In the genomic region with DNA sequence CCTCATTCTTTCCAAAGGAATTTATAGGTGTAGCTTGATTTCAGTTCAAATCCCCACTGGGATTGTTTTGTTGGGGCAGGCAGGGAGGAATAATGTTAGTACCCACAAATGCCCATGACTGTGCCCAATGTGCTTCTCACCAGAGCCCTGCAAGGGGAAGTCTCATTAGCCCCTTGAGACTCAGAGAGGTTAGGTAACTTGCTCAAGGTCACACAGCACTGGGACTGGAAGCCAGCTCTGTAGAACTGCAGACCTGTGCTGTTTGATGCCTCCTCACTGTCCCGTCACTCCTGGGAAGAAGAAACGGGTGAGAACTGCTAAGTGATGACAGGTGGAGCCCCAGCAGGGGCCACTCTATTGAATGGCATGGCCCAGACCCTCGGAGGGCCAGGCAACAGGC, we compare ENCODE assay signal across 12 cellular contexts. TPM values are rescaled to one million over a fixed set of nuclear protein-coding genes. Genes with fewer than 3 reads are reported as not detected.
A peak's percentile ranks its signal among the peaks of the same experiment; 100 is the strongest.
DNase-seq lines count a peak whose midpoint lies in the region; ATAC-seq and TF ChIP-seq lines count a peak whose summit lies in the region.
"Had no signal": no experiment of that assay in that cellular context is flagged by ENCODE, and none has a peak within 500 bp of the region (broad histone marks: within the 10 kb centered on the region; RNA-seq: fewer than 3 reads in every experiment).

No MANE protein-coding gene starts in this region.

- ATAC-seq in naive thymus-derived CD4-positive, alpha-beta T cell, result peak; percentile 39
- ATAC-seq in upper lobe of left lung (ENCODE audit: low FRiP score in 2 of 2) (peak in 1 of 2 donors; percentile 7), GM21723 (IDR thresholded peaks at IDR 0.05; ENCODE audit: unreplicated experiment) (no peak)

- no peak for DNase-seq in activated T-cell treated with anti-CD3 and anti-CD28 coated beads, Interleukin-2, amount 50 U/mL, for 24 hours
- no peak for DNase-seq in activated T-cell treated with anti-CD3 and anti-CD28 coated beads, Interleukin-2, amount 50 U/mL, for 48 hours
- DNase-seq in colonic mucosa (no peak), upper lobe of left lung (no peak), pons (ENCODE audit: low spot score) (no peak), DMS153 treated with DMSO at 0.1 percent for 48 hours (lab: John Stamatoyannopoulos, UW; ENCODE audit: unreplicated experiment) (no peak)
- DNase-seq in naive thymus-derived CD4-positive, alpha-beta T cell, result no peak
- DNase-seq: activated gamma-delta T cell treated with Interleukin-2 at 50 U/mL for 16 hours; stimulated activated CD4-positive, alpha-beta T cell treated with anti-CD3 and anti-CD28 coated beads, Interleukin-1b, Interleukin-23, amount 100 ng/mL, for 48 hours had no signal

- H3K4me3 Mint-ChIP-seq in activated T-cell treated with anti-CD3 and anti-CD28 coated beads, Interleukin-2, amount 50 U/mL, for 24 hours, result no peak overlapping the region
- no peak overlapping the region for H3K4me3 Mint-ChIP-seq in naive thymus-derived CD4-positive, alpha-beta T cell
- H3K4me3 Mint-ChIP-seq: nephron had no signal

- no peaks in the 10 kb centered on the region for H3K27me3 Mint-ChIP-seq in activated T-cell treated with anti-CD3 and anti-CD28 coated beads, Interleukin-2, amount 50 U/mL, for 24 hours
- H3K27me3 Mint-ChIP-seq in naive thymus-derived CD4-positive, alpha-beta T cell, result no peaks in the 10 kb centered on the region

- H3K9me3 ChIP-seq in colonic mucosa (no peaks in the 10 kb centered on the region), upper lobe of left lung (no peaks in the 10 kb centered on the region)
- no peaks in the 10 kb centered on the region for H3K9me3 ChIP-seq in naive thymus-derived CD4-positive, alpha-beta T cell (ENCODE audit: control insufficient read depth in 2 of 3, low read length in 3 of 3)

- 90 to 100% methylated on average over 2 to 3 of the region's 3 CpGs for WGBS in upper lobe of left lung, 2 donors

- no peak for TF ChIP-seq POLR2A in upper lobe of left lung (IDR thresholded peaks at IDR 0.05)

- H3K4me1 ChIP-seq in colonic mucosa (no peaks in the 10 kb centered on the region), upper lobe of left lung (peaks cover 7 to 18% (median 13%) of the 10 kb centered on the region in 4 donors)
- H3K4me1 ChIP-seq in naive thymus-derived CD4-positive, alpha-beta T cell (ENCODE audit: control insufficient read depth in 2 of 2, insufficient read depth in 2 of 2, low read length in 2 of 2), result no peaks in the 10 kb centered on the region

- no peak overlapping the region for H3K9ac ChIP-seq in colonic mucosa (ENCODE audit: low read depth in 2 of 2, low read length in 2 of 2)

- peaks cover 9% of the 10 kb centered on the region for H3K4me1 Mint-ChIP-seq in activated T-cell treated with anti-CD3 and anti-CD28 coated beads, Interleukin-2, amount 50 U/mL, for 24 hours (ENCODE audit: low read depth)
- H3K4me1 Mint-ChIP-seq in naive thymus-derived CD4-positive, alpha-beta T cell, result peaks cover 0 to 11% (median 5%) of the 10 kb centered on the region in 7 donors
- H3K4me1 Mint-ChIP-seq: nephron had no signal

- TF ChIP-seq CTCF in colonic mucosa (IDR thresholded peaks at IDR 0.05), result no peak
- no peak for TF ChIP-seq CTCF in upper lobe of left lung (IDR thresholded peaks at IDR 0.05)

- no peaks in the 10 kb centered on the region for H3K36me3 ChIP-seq in colonic mucosa
- H3K36me3 ChIP-seq in naive thymus-derived CD4-positive, alpha-beta T cell (ENCODE audit: control insufficient read depth in 2 of 3, insufficient read depth in 3 of 3, low read length in 3 of 3), result peaks cover 0 to 27% (median 0%) of the 10 kb centered on the region in 3 experiments
- H3K36me3 ChIP-seq in upper lobe of left lung, result peaks cover 0 to 32% (median 19%) of the 10 kb centered on the region in 4 donors

- intact Hi-C loops in colonic mucosa (cut with DNase I), result no loop called here
- intact Hi-C loops in naive thymus-derived CD4-positive, alpha-beta T cell (cut with micrococcal nuclease), result no loop called here

- TF ChIP-seq EP300 in upper lobe of left lung (IDR thresholded peaks at IDR 0.05), result no peak

- peak overlapping the region; percentile 80 for H3K27ac Mint-ChIP-seq in activated T-cell treated with anti-CD3 and anti-CD28 coated beads, Interleukin-2, amount 50 U/mL, for 24 hours
- H3K27ac Mint-ChIP-seq in naive thymus-derived CD4-positive, alpha-beta T cell, result peak overlapping the region in 7 of 9 donors; percentile 28 to 66 (median 45)
- H3K27ac Mint-ChIP-seq: nephron had no signal

- peak overlapping the region; percentile 44 for H3K27ac ChIP-seq in colonic mucosa
- no peak overlapping the region for H3K27ac ChIP-seq in naive thymus-derived CD4-positive, alpha-beta T cell (ENCODE audit: low read depth, low read length)
- peak overlapping the region; percentile 78 to 85 (median 79) for H3K27ac ChIP-seq in upper lobe of left lung

- H3K9me3 Mint-ChIP-seq in activated T-cell treated with anti-CD3 and anti-CD28 coated beads, Interleukin-2, amount 50 U/mL, for 24 hours, result no peaks in the 10 kb centered on the region
- H3K9me3 Mint-ChIP-seq in naive thymus-derived CD4-positive, alpha-beta T cell, result peaks cover 0 to 1% (median 0%) of the 10 kb centered on the region in 11 donors
- H3K9me3 Mint-ChIP-seq: nephron had no signal

- CTCF ChIA-PET in naive thymus-derived CD4-positive, alpha-beta T cell (lab: Charles Lee), result interaction anchor here (0.6 to 0.7 kb wide), 3 partner anchors 15 to 410 kb away, joined by 3 to 4 read pairs (median 3); no protein-coding TSS in a partner anchor

- H3K4me3 ChIP-seq in colonic mucosa (no peak overlapping the region), upper lobe of left lung (no peak overlapping the region)
- no peak overlapping the region for H3K4me3 ChIP-seq in naive thymus-derived CD4-positive, alpha-beta T cell (ENCODE audit: low read length)
- H3K4me3 ChIP-seq: hepatocyte had no signal

- peaks cover 15% of the 10 kb centered on the region for H3K36me3 Mint-ChIP-seq in activated T-cell treated with anti-CD3 and anti-CD28 coated beads, Interleukin-2, amount 50 U/mL, for 24 hours (ENCODE audit: low read depth)
- peaks cover 0 to 7% (median 4%) of the 10 kb centered on the region in 5 donors for H3K36me3 Mint-ChIP-seq in naive thymus-derived CD4-positive, alpha-beta T cell

- H3K27me3 ChIP-seq in colonic mucosa (no peaks in the 10 kb centered on the region), upper lobe of left lung (no peaks in the 10 kb centered on the region)
- H3K27me3 ChIP-seq in naive thymus-derived CD4-positive, alpha-beta T cell (ENCODE audit: control insufficient read depth in 2 of 2, insufficient read depth in 2 of 2, low read length in 2 of 2), result no peaks in the 10 kb centered on the region
- H3K27me3 ChIP-seq: hepatocyte had no signal

- POLR2A ChIA-PET in naive thymus-derived CD4-positive, alpha-beta T cell (lab: Charles Lee), result interaction anchor here (1.0 kb wide), 1 partner anchor 247 kb away, joined by 3 read pairs; no protein-coding TSS in a partner anchor

RNA-seq across cellular contexts. Expression of a gene that starts 8.9 kb away (rescaled TPM):
- total RNA-seq in colonic mucosa (100 to 1,000 TPM; 107 to 115 TPM), upper lobe of left lung (10 to 100 TPM; 21.0 to 99.9 (median 47.6) TPM)
- total RNA-seq in naive thymus-derived CD4-positive, alpha-beta T cell, result 1 to 10 TPM; 1.1 to 8.1 (median 2.2) TPM
- under 1 TPM; 0.26 to 0.72 TPM for polyA plus RNA-seq in naive thymus-derived CD4-positive, alpha-beta T cell
